17 cellular contexts compared by ENCODE assay signal in genomic region chr3:19489936-19490335, GRCh38.
A peak's percentile ranks its signal among the peaks of the same experiment; 100 is the strongest.
DNase-seq lines count a peak whose midpoint lies in the region; ATAC-seq and TF ChIP-seq lines count a peak whose summit lies in the region.
"Had no signal": no experiment of that assay in that cellular context is flagged by ENCODE, and none has a peak within 500 bp of the region (broad histone marks: within the 10 kb centered on the region; RNA-seq: fewer than 3 reads in every experiment).

No MANE protein-coding gene starts in this region.

- H3K36me3 ChIP-seq in WERI-Rb-1: no peaks in the 10 kb centered on the region

- peaks cover 33% of the 10 kb centered on the region for H3K36me3 Mint-ChIP-seq in memory B cell
- H3K36me3 Mint-ChIP-seq in natural killer cell treated with Interleukin-12 subunit alpha and Interleukin-12 subunit beta and Interleukin-15 and Interleukin-18, amount 100 ng/mL, for 72 hours: no peaks in the 10 kb centered on the region

- H3K9me3 ChIP-seq in WERI-Rb-1 (ENCODE audit: severe bottlenecking): peaks cover 2% of the 10 kb centered on the region
- H3K9me3 ChIP-seq: A549, Caco-2 had no signal

- H3K9me3 Mint-ChIP-seq in memory B cell: peaks cover 4% of the 10 kb centered on the region
- H3K9me3 Mint-ChIP-seq in natural killer cell treated with Interleukin-12 subunit alpha and Interleukin-12 subunit beta and Interleukin-15 and Interleukin-18, amount 100 ng/mL, for 72 hours: peaks cover 4% of the 10 kb centered on the region
- H3K9me3 Mint-ChIP-seq: H9 had no signal

- intact Hi-C loops in posterior vena cava (cut with DNase I): no loop called here

- peak overlapping the region; percentile 67; the same call in 1 of the 2 replicates for H3K27ac ChIP-seq in WERI-Rb-1
- H3K27ac ChIP-seq: A549, C4-2B, HL-60 had no signal

- H3K4me3 Mint-ChIP-seq in memory B cell: no peak overlapping the region
- H3K4me3 Mint-ChIP-seq in natural killer cell treated with Interleukin-12 subunit alpha and Interleukin-12 subunit beta and Interleukin-15 and Interleukin-18, amount 100 ng/mL, for 72 hours: no peak overlapping the region
- H3K4me3 Mint-ChIP-seq: CD4-positive, alpha-beta T cell; H9 had no signal

- peak; percentile 17 to 20 for DNase-seq in Kasumi-1 (lab: John Stamatoyannopoulos, UW)
- DNase-seq in WERI-Rb-1: peak; percentile 64
- no peak for DNase-seq in memory B cell (ENCODE audit: low spot score in 2 of 2)
- DNase-seq in activated naive CD4-positive, alpha-beta T cell treated with anti-CD3 and anti-CD28 coated beads, Interleukin-2, amount 50 U/mL, for 16 hours: no peak
- no peak for DNase-seq in posterior vena cava (ENCODE audit: low spot score)
- no peak for DNase-seq in NCI-H1417 treated with DMSO at 0.1 percent for 48 hours (lab: John Stamatoyannopoulos, UW)
- no peak for DNase-seq in natural killer cell treated with Interleukin-12 subunit alpha and Interleukin-12 subunit beta and Interleukin-15 and Interleukin-18, amount 100 ng/mL, for 72 hours (ENCODE audit: low spot score)
- DNase-seq: AML-193; Caco-2; CD4-positive, alpha-beta T cell; GDM1; H9; IMR-90 had no signal

- H3K4me3 ChIP-seq in WERI-Rb-1 (ENCODE audit: low read depth, low read length): no peak overlapping the region; the same call in 1 of the 2 replicates
- H3K4me3 ChIP-seq: A549, K562 had no signal

- H3K27ac Mint-ChIP-seq in memory B cell: peak overlapping the region; percentile 15
- no peak overlapping the region for H3K27ac Mint-ChIP-seq in natural killer cell treated with Interleukin-12 subunit alpha and Interleukin-12 subunit beta and Interleukin-15 and Interleukin-18, amount 100 ng/mL, for 72 hours
- H3K27ac Mint-ChIP-seq: CD4-positive, alpha-beta T cell had no signal

- peaks cover 16% of the 10 kb centered on the region for H3K4me1 Mint-ChIP-seq in memory B cell
- no peaks in the 10 kb centered on the region for H3K4me1 Mint-ChIP-seq in natural killer cell treated with Interleukin-12 subunit alpha and Interleukin-12 subunit beta and Interleukin-15 and Interleukin-18, amount 100 ng/mL, for 72 hours (ENCODE audit: low read depth in 2 of 2)

- no peaks in the 10 kb centered on the region for H3K27me3 ChIP-seq in WERI-Rb-1 (ENCODE audit: insufficient read depth, low read depth, severe bottlenecking)

- ATAC-seq in memory B cell (ENCODE audit: low read depth): no peak
- no peak for ATAC-seq in natural killer cell treated with Interleukin-12 subunit alpha and Interleukin-12 subunit beta and Interleukin-15 and Interleukin-18, amount 100 ng/mL, for 72 hours
- ATAC-seq: A549, K562 had no signal

- peak; percentile 16; the same call in 1 of the 2 replicates for TF ChIP-seq CTCF in WERI-Rb-1 (IDR thresholded peaks at IDR 0.05; ENCODE audit: low read depth, low read length)

- no peaks in the 10 kb centered on the region for H3K27me3 Mint-ChIP-seq in memory B cell
- no peaks in the 10 kb centered on the region for H3K27me3 Mint-ChIP-seq in natural killer cell treated with Interleukin-12 subunit alpha and Interleukin-12 subunit beta and Interleukin-15 and Interleukin-18, amount 100 ng/mL, for 72 hours
- H3K27me3 Mint-ChIP-seq: CD4-positive, alpha-beta T cell had no signal

Comparison
In these comparisons a context has a peak if more than half of its experiments do, and no peak if none do; other contexts are left out.
1. DNase-seq: peak in Kasumi-1 (2 of 2) and WERI-Rb-1 (single experiment); none in memory B cell (0 of 2), activated naive CD4-positive, alpha-beta T cell treated with anti-CD3 and anti-CD28 coated beads, Interleukin-2, amount 50 U/mL, for 16 hours (single experiment), posterior vena cava (single experiment), NCI-H1417 treated with DMSO at 0.1 percent for 48 hours (single experiment) and natural killer cell treated with Interleukin-12 subunit alpha and Interleukin-12 subunit beta and Interleukin-15 and Interleukin-18, amount 100 ng/mL, for 72 hours (single experiment).